Comparison of ENCODE assay signal across 8 cellular contexts in the genomic region with DNA sequence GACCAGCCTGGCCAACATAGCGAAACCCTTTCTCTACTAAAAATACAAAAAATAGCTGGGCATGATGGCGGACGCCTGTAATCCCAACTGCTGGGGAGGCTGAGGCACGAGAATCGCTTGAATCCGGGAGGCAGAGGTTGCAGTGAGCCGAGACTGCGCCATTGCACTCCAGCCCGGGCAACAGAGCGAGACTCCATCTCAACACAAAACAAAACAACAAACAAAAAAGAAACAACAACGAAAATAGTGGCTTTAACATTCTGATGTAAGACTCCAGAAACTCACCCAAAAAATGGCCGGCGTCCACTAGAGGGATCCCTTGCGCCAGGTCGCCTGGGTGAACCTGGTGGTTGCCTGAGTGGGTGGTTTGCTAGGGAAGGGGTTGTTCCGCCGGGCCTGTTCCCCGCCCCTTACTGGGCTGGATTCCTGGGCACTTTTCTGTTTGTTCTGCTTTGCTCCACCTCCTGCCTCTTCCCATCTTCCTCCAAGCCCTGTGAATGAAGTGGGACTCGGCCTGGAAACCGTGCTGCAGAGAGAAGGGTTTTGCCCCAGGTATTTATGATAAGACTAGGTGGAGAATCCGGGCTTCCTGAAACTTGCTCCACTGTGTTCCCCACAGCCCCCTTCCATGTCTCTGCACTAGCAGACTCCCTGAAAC. TPM values are rescaled to one million over a fixed set of nuclear protein-coding genes. Genes with fewer than 3 reads are reported as not detected.
A peak's percentile ranks its signal among the peaks of the same experiment; 100 is the strongest.
DNase-seq lines count a peak whose midpoint lies in the region; ATAC-seq, FAIRE-seq and TF ChIP-seq lines count a peak whose summit lies in the region.

No MANE protein-coding gene starts in this region.

- peak overlapping the region; percentile 10 to 82 (median 59) for H3K4me3 Mint-ChIP-seq in T-cell
- peak overlapping the region; percentile 55 for H3K4me3 Mint-ChIP-seq in memory B cell

- TF ChIP-seq CTCF in D721Med (IDR thresholded peaks at IDR 0.05; ENCODE audit: insufficient read depth, missing control alignments) (peak; percentile 23), GM12878 (IDR thresholded peaks at IDR 0.05 in 2 of 3, conservative IDR thresholded peaks at IDR 0.05 in 1 of 3; ENCODE audit: control insufficient read depth in 2 of 3, extremely low read depth in 1 of 3, insufficient read depth in 1 of 3, low read depth in 3 of 3, low read length in 3 of 3) (peak; percentile 66 to 71 (median 69))

- H3K4me1 Mint-ChIP-seq in T-cell = peaks cover 30 to 35% (median 35%) of the 10 kb centered on the region in 3 donors
- peaks cover 9% of the 10 kb centered on the region for H3K4me1 Mint-ChIP-seq in memory B cell

- H3K36me3 ChIP-seq in HUES64 (ENCODE audit: insufficient read depth, low read length) = peaks cover 59% of the 10 kb centered on the region
- H3K36me3 ChIP-seq in GM12878 (ENCODE audit: control insufficient read depth in 2 of 2, insufficient read depth in 2 of 2, low read length in 1 of 2) = peaks cover 5 to 12% of the 10 kb centered on the region in 2 experiments; a peak in 3 of 4 replicates

- RAD21 ChIA-PET in GM12878 (lab: Charles Lee; ENCODE audit: unreplicated experiment) = interaction anchor here (0.8 to 1.4 kb wide), 3 partner anchors 94 to 183 kb away, joined by 3 read pairs; no protein-coding TSS in a partner anchor

- DNase-seq in D721Med (ENCODE audit: insufficient read length, low spot score) (no peak), T-cell (peak in 26 of 34 experiments; percentile 4 to 59 (median 24)), GM12878 (ENCODE audit: low read depth, low spot score) (no peak), memory B cell (ENCODE audit: low spot score in 2 of 2) (peak; percentile 25 to 44)

- WGBS in HUES64 = 54% methylated on average over 19 of the region's 21 CpGs
- 77% methylated on average over 19 of the region's 21 CpGs for WGBS in GM12878 (ENCODE audit: insufficient coverage, insufficient replicate concordance, low lambda C conversion rate, missing lambda C conversion rate)

- intact Hi-C loops in GM12878 (cut with micrococcal nuclease; ENCODE audit: unreplicated experiment) = loop anchor here (5.0 kb wide), 1 partner anchor 186 kb away; no protein-coding TSS in a partner anchor

- CTCF ChIA-PET in T-cell (lab: Charles Lee) = no interaction called here
- CTCF ChIA-PET in GM12878 (lab: Yijun Ruan, JAX) = interaction anchor here (1.0 to 5.2 kb wide), 10 partner anchors 13 to 332 kb away, joined by 3 to 30 read pairs (median 4); no protein-coding TSS in a partner anchor

- no peaks in the 10 kb centered on the region for H3K79me2 ChIP-seq in GM12878 (ENCODE audit: control insufficient read depth, insufficient read depth, low read length)

- H4K20me1 ChIP-seq in GM12878 (ENCODE audit: control insufficient read depth, insufficient read depth) = no peaks in the 10 kb centered on the region

- in situ Hi-C loops in GM12878 (cut with MboI) = no loop called here

- POLR2A ChIA-PET in T-cell (lab: Charles Lee) = no interaction called here
- POLR2A ChIA-PET in GM12878 (lab: Charles Lee) = interaction anchor here (0.8 kb wide), 1 partner anchor 26 kb away, joined by 3 read pairs; a partner anchor contains a TSS

- TF ChIP-seq POLR2A in GM12878 (IDR thresholded peaks at IDR 0.05; ENCODE audit: low read depth, low read length) = no peak

- FAIRE-seq in D721Med (lab: Jason Lieb, UNC) (no peak), GM12878 (lab: Jason Lieb, UNC) (no peak)

- H3K27ac Mint-ChIP-seq in T-cell (peak overlapping the region in 1 of 2 donors; percentile 43), memory B cell (no peak overlapping the region)

- H3K4me1 ChIP-seq in HUES64 (ENCODE audit: insufficient read depth, low read length) = peaks cover 10% of the 10 kb centered on the region
- peaks cover 3% of the 10 kb centered on the region for H3K4me1 ChIP-seq in GM12878 (ENCODE audit: control insufficient read depth, insufficient read depth, low read length)

- no peak overlapping the region; the same call in 1 of the 2 replicates for H2AFZ ChIP-seq in GM12878 (ENCODE audit: control insufficient read depth, low read depth, low read length)

- H3K9ac ChIP-seq in HUES64 (ENCODE audit: low read depth, low read length) = no peak overlapping the region
- no peak overlapping the region for H3K9ac ChIP-seq in GM12878 (ENCODE audit: control insufficient read depth, insufficient read depth, low read length)

- H3K27me3 Mint-ChIP-seq in T-cell (no peaks in the 10 kb centered on the region), memory B cell (no peaks in the 10 kb centered on the region)

- H3K27ac ChIP-seq in HUES64 (ENCODE audit: low read depth, low read length) (peak overlapping the region; percentile 36; the same call in 1 of the 2 replicates), GM12878 (ENCODE audit: control insufficient read depth, insufficient read depth) (no peak overlapping the region)

- no peaks in the 10 kb centered on the region for H3K9me3 ChIP-seq in HUES64 (ENCODE audit: insufficient read depth, low read depth, low read length)
- H3K9me3 ChIP-seq in GM12878 (replicated peaks; ENCODE audit: control insufficient read depth, insufficient read depth, low read length) = no peaks in the 10 kb centered on the region

- H3K36me3 Mint-ChIP-seq in T-cell = peaks cover 23% of the 10 kb centered on the region
- peaks cover 6% of the 10 kb centered on the region for H3K36me3 Mint-ChIP-seq in memory B cell

- no peaks in the 10 kb centered on the region for H3K9me3 Mint-ChIP-seq in T-cell
- H3K9me3 Mint-ChIP-seq in memory B cell = no peaks in the 10 kb centered on the region

- peak overlapping the region; percentile 32 for H3K4me3 ChIP-seq in HUES64 (ENCODE audit: low read length)
- H3K4me3 ChIP-seq in GM12878 = no peak overlapping the region

- no peak for ATAC-seq in T-cell (replicated peaks in 1 of 4)
- peak; percentile 59 for ATAC-seq in GM12878
- ATAC-seq in memory B cell (ENCODE audit: low read depth) = no peak
- ATAC-seq in HG02870 (IDR thresholded peaks at IDR 0.05; ENCODE audit: unreplicated experiment) = no peak
- no peak for ATAC-seq in HG03378 (IDR thresholded peaks at IDR 0.05; ENCODE audit: unreplicated experiment)
- no peak for ATAC-seq in HG03280 (IDR thresholded peaks at IDR 0.05; ENCODE audit: unreplicated experiment)

- SMC1A ChIA-PET in GM12878 (lab: Charles Lee; ENCODE audit: uncharacterized antibody, unreplicated experiment) = interaction anchor here (0.6 to 3.6 kb wide), 8 partner anchors 35 to 201 kb away, joined by 3 to 18 read pairs (median 4); a partner anchor contains a TSS

- H3K27me3 ChIP-seq in HUES64 (ENCODE audit: insufficient read depth, low read length) (no peaks in the 10 kb centered on the region), GM12878 (replicated peaks in 1 of 2; ENCODE audit: control insufficient read depth in 2 of 2, insufficient read depth in 2 of 2, low read length in 1 of 2) (no peaks in the 10 kb centered on the region)

- no TSS peak for BruUV-seq in GM12878 (replicated peaks; lab: Mats Ljungman, UMichigan)

- H3K4me2 ChIP-seq in GM12878 (ENCODE audit: control insufficient read depth, insufficient read depth) = peak overlapping the region; percentile 41; the same call in 1 of the 2 replicates

- peak; percentile 72 for TF ChIP-seq RAD21 in GM12878 (IDR thresholded peaks at IDR 0.05; ENCODE audit: insufficient read depth, low read depth, low read length)

- TF ChIP-seq EP300 in GM12878 (IDR thresholded peaks at IDR 0.05; ENCODE audit: borderline replicate concordance in 1 of 2, control insufficient read depth in 1 of 2, low read depth in 2 of 2, low read length in 2 of 2) = no peak

RNA-seq across cellular contexts. Expression of a gene that starts 1.5 kb away (rescaled TPM):
- 30.5 TPM for polyA plus RNA-seq in HUES64 (2013, experiment 1 of 2)
- 25.5 TPM for polyA plus RNA-seq in HUES64 (2013, experiment 2 of 2)
- total RNA-seq in T-cell (10 to 100 TPM; 45.6 to 66.2 (median 58.2) TPM), GM12878 (2014; rRNA removed) (9.8 and 14.2 TPM in 2 replicates), GM12878 (2014; rRNA removed; fragmentation: Illumina TruSeq; extraction: Trizol) (9.5 and 11.1 TPM in 2 replicates), GM12878 (2021) (29.0 and 35.0 TPM in 2 replicates)
- total RNA-seq in GM12878 (2013; cell fraction: nucleolus; rRNA removed) = 156 and 164 TPM in 2 replicates
- 26.7 TPM for polyA plus RNA-seq in GM12878 (2011; ENCODE audit: low read depth)
- polyA plus RNA-seq in GM12878 (2011; rRNA removed) (57.7 and 66.8 TPM in 2 replicates), GM12878 (2014; fragmentation: Illumina TruSeq; extraction: Trizol) (20.8 and 31.7 TPM in 2 replicates), GM12878 (2014; fragmentation: Nextera tagmentation; extraction: Ambion mirVana) (1 to 10 TPM; 6.1 to 7.1 TPM), GM12878 (2014; rRNA removed) (60.8 and 69.2 TPM in 2 replicates), GM12878 (2016; fragmentation: Nextera tagmentation; extraction: Ambion mirVana) (1 to 10 TPM; 7.8 to 8.6 TPM)
- 61.4 and 79.4 TPM in 2 replicates for polyA plus RNA-seq in GM12878 (2011; cell fraction: cytosol; rRNA removed)
- 337 and 458 TPM in 2 replicates for polyA plus RNA-seq in GM12878 (2011; cell fraction: nucleus; rRNA removed)
- polyA plus RNA-seq in GM12878 (2012) = 36.5 and 38.1 TPM in 2 replicates
- 14.6 and 22.4 TPM in 2 replicates for polyA minus RNA-seq in GM12878 (2011; rRNA and poly(A)+ RNA removed)
- polyA minus RNA-seq in GM12878 (2011; cell fraction: cytosol; rRNA and poly(A)+ RNA removed) = 5.7 and 7.5 TPM in 2 replicates
- 28.2 and 46.6 TPM in 2 replicates for polyA minus RNA-seq in GM12878 (2011; cell fraction: nucleus; rRNA and poly(A)+ RNA removed)

RNA-seq across cellular contexts. Expression of a gene that starts 25.9 kb away (rescaled TPM):
- 189 TPM for polyA plus RNA-seq in HUES64 (2013, experiment 1 of 2)
- 186 TPM for polyA plus RNA-seq in HUES64 (2013, experiment 2 of 2)
- 100 to 1,000 TPM; 198 to 233 (median 205) TPM for total RNA-seq in T-cell
- total RNA-seq in GM12878 (2013; cell fraction: nucleolus; rRNA removed) = 50.2 and 53.0 TPM in 2 replicates
- total RNA-seq in GM12878 (2014; rRNA removed) = 63.5 and 73.2 TPM in 2 replicates
- 81.9 and 84.6 TPM in 2 replicates for total RNA-seq in GM12878 (2014; rRNA removed; fragmentation: Illumina TruSeq; extraction: Trizol)
- total RNA-seq in GM12878 (2021) = 185 and 195 TPM in 2 replicates
- polyA plus RNA-seq in GM12878 (2011; ENCODE audit: low read depth) = 74.9 TPM
- 99.1 and 111 TPM in 2 replicates for polyA plus RNA-seq in GM12878 (2011; rRNA removed)
- 51.3 and 64.8 TPM in 2 replicates for polyA plus RNA-seq in GM12878 (2011; cell fraction: cytosol; rRNA removed)
- 33.8 and 45.5 TPM in 2 replicates for polyA plus RNA-seq in GM12878 (2011; cell fraction: nucleus; rRNA removed)
- polyA plus RNA-seq in GM12878 (2012) = 91.9 and 107 TPM in 2 replicates
- polyA plus RNA-seq in GM12878 (2014; fragmentation: Illumina TruSeq; extraction: Trizol) = 170 and 195 TPM in 2 replicates
- 100 to 1,000 TPM; 136 to 153 TPM for polyA plus RNA-seq in GM12878 (2014; fragmentation: Nextera tagmentation; extraction: Ambion mirVana)
- 76.9 and 77.5 TPM in 2 replicates for polyA plus RNA-seq in GM12878 (2014; rRNA removed)
- polyA plus RNA-seq in GM12878 (2016; fragmentation: Nextera tagmentation; extraction: Ambion mirVana) = 100 to 1,000 TPM; 307 to 323 TPM
- polyA minus RNA-seq in GM12878 (2011; rRNA and poly(A)+ RNA removed) = 38.3 and 45.1 TPM in 2 replicates
- polyA minus RNA-seq in GM12878 (2011; cell fraction: cytosol; rRNA and poly(A)+ RNA removed) = 26.9 and 33.3 TPM in 2 replicates
- polyA minus RNA-seq in GM12878 (2011; cell fraction: nucleus; rRNA and poly(A)+ RNA removed) = 16.7 and 24.7 TPM in 2 replicates

RNA-seq across cellular contexts. Expression of a gene that starts 48.8 kb away (rescaled TPM):
- polyA plus RNA-seq in HUES64 (2013, experiment 1 of 2) = 38.0 TPM
- 44.1 TPM for polyA plus RNA-seq in HUES64 (2013, experiment 2 of 2)
- total RNA-seq in T-cell (10 to 100 TPM in 3 of 5 donors, 1 to 10 TPM in 2; 7.8 to 12.8 (median 11.4) TPM), GM12878 (2014; rRNA removed) (47.3 and 49.1 TPM in 2 replicates), GM12878 (2014; rRNA removed; fragmentation: Illumina TruSeq; extraction: Trizol) (27.2 and 28.3 TPM in 2 replicates), GM12878 (2021) (37.1 and 37.9 TPM in 2 replicates)
- total RNA-seq in GM12878 (2013; cell fraction: nucleolus; rRNA removed) = 9.2 and 10.5 TPM in 2 replicates
- polyA plus RNA-seq in GM12878 (2011; ENCODE audit: low read depth) = 22.6 TPM
- polyA plus RNA-seq in GM12878 (2011; rRNA removed) (30.0 and 44.0 TPM in 2 replicates), GM12878 (2014; fragmentation: Illumina TruSeq; extraction: Trizol) (42.1 and 53.7 TPM in 2 replicates), GM12878 (2014; fragmentation: Nextera tagmentation; extraction: Ambion mirVana) (10 to 100 TPM; 14.0 to 24.5 TPM), GM12878 (2014; rRNA removed) (43.7 and 43.8 TPM in 2 replicates), GM12878 (2016; fragmentation: Nextera tagmentation; extraction: Ambion mirVana) (10 to 100 TPM; 68.2 to 73.8 TPM)
- 57.5 and 58.8 TPM in 2 replicates for polyA plus RNA-seq in GM12878 (2011; cell fraction: cytosol; rRNA removed)
- 29.4 and 38.0 TPM in 2 replicates for polyA plus RNA-seq in GM12878 (2011; cell fraction: nucleus; rRNA removed)
- 22.4 and 28.4 TPM in 2 replicates for polyA plus RNA-seq in GM12878 (2012)
- 29.0 and 32.2 TPM in 2 replicates for polyA minus RNA-seq in GM12878 (2011; rRNA and poly(A)+ RNA removed)
- 9.2 and 9.6 TPM in 2 replicates for polyA minus RNA-seq in GM12878 (2011; cell fraction: cytosol; rRNA and poly(A)+ RNA removed)
- 5.3 and 6.7 TPM in 2 replicates for polyA minus RNA-seq in GM12878 (2011; cell fraction: nucleus; rRNA and poly(A)+ RNA removed)

RNA-seq across cellular contexts. Expression of a gene that starts 54.9 kb away (rescaled TPM):
- 20.1 TPM for polyA plus RNA-seq in HUES64 (2013, experiment 1 of 2)
- polyA plus RNA-seq in HUES64 (2013, experiment 2 of 2) = 19.5 TPM
- 100 to 1,000 TPM; 244 to 315 (median 271) TPM for total RNA-seq in T-cell
- 387 TPM in 2 replicates for total RNA-seq in GM12878 (2013; cell fraction: nucleolus; rRNA removed)
- 86.8 and 97.8 TPM in 2 replicates for total RNA-seq in GM12878 (2014; rRNA removed)
- 107 and 108 TPM in 2 replicates for total RNA-seq in GM12878 (2014; rRNA removed; fragmentation: Illumina TruSeq; extraction: Trizol)
- 96.2 and 101 TPM in 2 replicates for total RNA-seq in GM12878 (2021)
- 32.8 TPM for polyA plus RNA-seq in GM12878 (2011; ENCODE audit: low read depth)
- polyA plus RNA-seq in GM12878 (2011; rRNA removed) = 92.6 and 122 TPM in 2 replicates
- 38.8 and 43.9 TPM in 2 replicates for polyA plus RNA-seq in GM12878 (2011; cell fraction: cytosol; rRNA removed)
- 60.6 and 66.6 TPM in 2 replicates for polyA plus RNA-seq in GM12878 (2011; cell fraction: nucleus; rRNA removed)
- 42.9 and 43.0 TPM in 2 replicates for polyA plus RNA-seq in GM12878 (2012)
- polyA plus RNA-seq in GM12878 (2014; fragmentation: Illumina TruSeq; extraction: Trizol) = 84.9 and 101 TPM in 2 replicates
- 10 to 100 TPM; 24.0 to 51.4 TPM for polyA plus RNA-seq in GM12878 (2014; fragmentation: Nextera tagmentation; extraction: Ambion mirVana)
- 59.8 and 68.0 TPM in 2 replicates for polyA plus RNA-seq in GM12878 (2014; rRNA removed)
- polyA plus RNA-seq in GM12878 (2016; fragmentation: Nextera tagmentation; extraction: Ambion mirVana) = 100 to 1,000 TPM; 123 to 135 TPM
- 96.0 and 117 TPM in 2 replicates for polyA minus RNA-seq in GM12878 (2011; rRNA and poly(A)+ RNA removed)
- 34.5 and 39.4 TPM in 2 replicates for polyA minus RNA-seq in GM12878 (2011; cell fraction: cytosol; rRNA and poly(A)+ RNA removed)
- 77.5 and 137 TPM in 2 replicates for polyA minus RNA-seq in GM12878 (2011; cell fraction: nucleus; rRNA and poly(A)+ RNA removed)

Comparison
In these comparisons a context has a peak if more than half of its experiments do, and no peak if none do; other contexts are left out.
1. DNase-seq: peak in T-cell (26 of 34) and memory B cell (2 of 2); none in D721Med (single experiment) and GM12878 (single experiment).